ENCODE assay signal across 1 cellular context in genomic region chr16:31423801-31424200, GRCh38.
TF ChIP-seq lines count a peak whose summit lies in the region.

No MANE protein-coding gene starts in this region.

TF ChIP-seq in SK-N-SH treated with all-trans-retinoic acid at 6 μM for 48 hours, 23 proteins besides CTCF, POLR2A, EP300 and RAD21 (continued from another document):
- TF ChIP-seq, protein P1, sequence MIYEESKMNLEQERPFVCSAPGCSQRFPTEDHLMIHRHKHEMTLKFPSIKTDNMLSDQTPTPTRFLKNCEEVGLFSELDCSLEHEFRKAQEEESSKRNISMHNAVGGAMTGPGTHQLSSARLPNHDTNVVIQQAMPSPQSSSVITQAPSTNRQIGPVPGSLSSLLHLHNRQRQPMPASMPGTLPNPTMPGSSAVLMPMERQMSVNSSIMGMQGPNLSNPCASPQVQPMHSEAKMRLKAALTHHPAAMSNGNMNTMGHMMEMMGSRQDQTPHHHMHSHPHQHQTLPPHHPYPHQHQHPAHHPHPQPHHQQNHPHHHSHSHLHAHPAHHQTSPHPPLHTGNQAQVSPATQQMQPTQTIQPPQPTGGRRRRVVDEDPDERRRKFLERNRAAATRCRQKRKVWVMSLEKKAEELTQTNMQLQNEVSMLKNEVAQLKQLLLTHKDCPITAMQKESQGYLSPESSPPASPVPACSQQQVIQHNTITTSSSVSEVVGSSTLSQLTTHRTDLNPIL (CRISPR knock-in tag; IDR thresholded peaks at IDR 0.05; ENCODE audit: low read depth) = no peak
- TF ChIP-seq CSDC2 (CRISPR knock-in tag; IDR thresholded peaks at IDR 0.05) (no peak), SNAI2 (CRISPR knock-in tag; IDR thresholded peaks at IDR 0.05) (no peak), TSHZ2 (CRISPR knock-in tag; IDR thresholded peaks at IDR 0.05) (no peak), BACH2 (CRISPR knock-in tag; IDR thresholded peaks at IDR 0.05; ENCODE audit: borderline replicate concordance) (no peak), ZC3H10 (CRISPR knock-in tag; IDR thresholded peaks at IDR 0.05) (no peak), POU6F1 (CRISPR knock-in tag; IDR thresholded peaks at IDR 0.05; ENCODE audit: borderline replicate concordance, low read depth) (no peak), RARB (CRISPR knock-in tag; IDR thresholded peaks at IDR 0.05) (no peak), ZFP30 (CRISPR knock-in tag; IDR thresholded peaks at IDR 0.05) (no peak), ARNTL (CRISPR knock-in tag; IDR thresholded peaks at IDR 0.05; ENCODE audit: borderline replicate concordance, low read depth) (no peak)
- TF ChIP-seq, protein P2, sequence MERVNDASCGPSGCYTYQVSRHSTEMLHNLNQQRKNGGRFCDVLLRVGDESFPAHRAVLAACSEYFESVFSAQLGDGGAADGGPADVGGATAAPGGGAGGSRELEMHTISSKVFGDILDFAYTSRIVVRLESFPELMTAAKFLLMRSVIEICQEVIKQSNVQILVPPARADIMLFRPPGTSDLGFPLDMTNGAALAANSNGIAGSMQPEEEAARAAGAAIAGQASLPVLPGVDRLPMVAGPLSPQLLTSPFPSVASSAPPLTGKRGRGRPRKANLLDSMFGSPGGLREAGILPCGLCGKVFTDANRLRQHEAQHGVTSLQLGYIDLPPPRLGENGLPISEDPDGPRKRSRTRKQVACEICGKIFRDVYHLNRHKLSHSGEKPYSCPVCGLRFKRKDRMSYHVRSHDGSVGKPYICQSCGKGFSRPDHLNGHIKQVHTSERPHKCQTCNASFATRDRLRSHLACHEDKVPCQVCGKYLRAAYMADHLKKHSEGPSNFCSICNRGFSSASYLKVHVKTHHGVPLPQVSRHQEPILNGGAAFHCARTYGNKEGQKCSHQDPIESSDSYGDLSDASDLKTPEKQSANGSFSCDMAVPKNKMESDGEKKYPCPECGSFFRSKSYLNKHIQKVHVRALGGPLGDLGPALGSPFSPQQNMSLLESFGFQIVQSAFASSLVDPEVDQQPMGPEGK (CRISPR knock-in tag; IDR thresholded peaks at IDR 0.05; ENCODE audit: borderline replicate concordance) = no peak
TF ChIP-seq in SK-N-SH treated with all-trans-retinoic acid at 6 μM for 48 hours: peak in this region for 0.
